12 cellular contexts compared by ENCODE assay signal in the genomic region with DNA sequence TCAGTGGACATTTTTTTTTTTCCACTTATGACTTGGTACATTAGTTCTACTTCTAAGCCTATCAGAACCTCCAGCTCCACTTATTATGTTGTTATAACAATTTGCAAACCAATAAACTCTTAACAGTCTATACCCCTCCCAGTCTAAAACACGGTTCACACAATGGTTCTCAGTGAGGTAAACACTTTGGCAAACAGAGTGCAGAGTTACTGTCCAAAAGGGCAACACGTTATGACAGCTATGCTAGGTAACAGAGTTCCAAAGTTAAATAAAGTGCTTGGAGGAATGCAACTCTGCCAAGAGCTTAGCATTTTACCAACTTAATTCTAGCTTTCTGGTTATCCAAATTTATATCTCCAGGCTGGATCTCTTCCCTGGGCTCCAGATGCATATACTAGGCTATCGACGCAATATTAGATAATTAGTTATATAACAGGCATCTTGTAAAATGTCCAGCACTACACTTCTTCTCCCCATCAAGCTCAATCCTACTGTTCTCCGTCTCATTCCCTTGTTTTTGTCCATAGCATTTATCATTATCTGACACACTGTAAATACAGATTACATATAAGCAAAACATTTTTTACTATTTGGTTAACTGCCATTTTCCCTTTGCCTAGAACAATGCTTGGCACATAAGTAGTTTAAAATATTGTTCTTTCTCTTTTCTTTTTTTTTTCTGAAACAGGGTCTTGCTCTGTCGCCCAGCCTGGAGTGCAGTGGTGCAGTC. TPM values are rescaled to one million over a fixed set of nuclear protein-coding genes. Genes with fewer than 3 reads are reported as not detected.
A peak's percentile ranks its signal among the peaks of the same experiment; 100 is the strongest.
DNase-seq lines count a peak whose midpoint lies in the region; ATAC-seq and TF ChIP-seq lines count a peak whose summit lies in the region.
"Had no signal": no experiment of that assay in that cellular context is flagged by ENCODE, and none has a peak within 500 bp of the region (broad histone marks: within the 10 kb centered on the region; RNA-seq: fewer than 3 reads in every experiment).

No MANE protein-coding gene starts in this region.

- CTCF ChIA-PET in CD8-positive, alpha-beta T cell (lab: Charles Lee): interaction anchor here (0.7 to 1.6 kb wide), 4 partner anchors 10 to 91 kb away, joined by 3 to 4 read pairs (median 4); no protein-coding TSS in a partner anchor

- H3K27ac ChIP-seq in CD8-positive, alpha-beta T cell (ENCODE audit: low read depth, low read length): no peak overlapping the region
- no peak overlapping the region for H3K27ac ChIP-seq in vagina
- H3K27ac ChIP-seq: parathyroid adenoma had no signal

- H3K9me3 ChIP-seq in CD8-positive, alpha-beta T cell (ENCODE audit: low read length): no peaks in the 10 kb centered on the region
- no peaks in the 10 kb centered on the region for H3K9me3 ChIP-seq in vagina

- POLR2A ChIA-PET in CD8-positive, alpha-beta T cell (lab: Charles Lee): interaction anchor here (0.8 to 1.7 kb wide), 7 partner anchors 9 to 161 kb away, joined by 3 to 5 read pairs (median 4); no protein-coding TSS in a partner anchor

- H3K4me3 Mint-ChIP-seq in CD8-positive, alpha-beta T cell: peak overlapping the region; percentile 35
- peak overlapping the region; percentile 68 to 82 (median 77) for H3K4me3 Mint-ChIP-seq in IgD-negative memory B cell
- no peak overlapping the region for H3K4me3 Mint-ChIP-seq in dendritic cell treated with granulocyte-macrophage colony-stimulating factor and Interleukin-4, amounts not matched to agents 40 ng/mL and 50 ng/mL, for 4 days
- peak overlapping the region; percentile 54 for H3K4me3 Mint-ChIP-seq in natural killer cell
- H3K4me3 Mint-ChIP-seq: endodermal cell had no signal

- no peak for ATAC-seq in CD8-positive, alpha-beta T cell
- ATAC-seq in natural killer cell (peak; percentile 66 to 82 (median 78)), GM18498 (IDR thresholded peaks at IDR 0.05; ENCODE audit: unreplicated experiment) (no peak)

- no peak overlapping the region for H3K4me3 ChIP-seq in CD8-positive, alpha-beta T cell (ENCODE audit: low read depth, low read length)
- no peak overlapping the region for H3K4me3 ChIP-seq in vagina
- H3K4me3 ChIP-seq: heart right ventricle had no signal

- DNase-seq in CD8-positive, alpha-beta T cell: no peak
- no peak for DNase-seq in natural killer cell
- DNase-seq in NCI-H1436 (lab: John Stamatoyannopoulos, UW): no peak
- no peak for DNase-seq in vagina (ENCODE audit: extremely low spot score in 2 of 2)
- DNase-seq: Calu3, endodermal cell, heart right ventricle, NCI-H2171 treated with DMSO at 0.1 percent for 48 hours had no signal

- H3K27me3 ChIP-seq in CD8-positive, alpha-beta T cell (ENCODE audit: insufficient read depth, low read length): no peaks in the 10 kb centered on the region
- H3K27me3 ChIP-seq in vagina: no peaks in the 10 kb centered on the region
- H3K27me3 ChIP-seq: heart right ventricle had no signal

- H3K36me3 Mint-ChIP-seq in CD8-positive, alpha-beta T cell: peaks cover 37% of the 10 kb centered on the region
- H3K36me3 Mint-ChIP-seq in IgD-negative memory B cell (peaks cover 1% of the 10 kb centered on the region), natural killer cell (no peaks in the 10 kb centered on the region)
- H3K36me3 Mint-ChIP-seq in dendritic cell treated with granulocyte-macrophage colony-stimulating factor and Interleukin-4, amounts not matched to agents 40 ng/mL and 50 ng/mL, for 4 days (ENCODE audit: low read depth): peaks cover 23% of the 10 kb centered on the region

- H3K9me3 Mint-ChIP-seq in CD8-positive, alpha-beta T cell: peaks cover 3% of the 10 kb centered on the region
- no peaks in the 10 kb centered on the region for H3K9me3 Mint-ChIP-seq in IgD-negative memory B cell
- no peaks in the 10 kb centered on the region for H3K9me3 Mint-ChIP-seq in dendritic cell treated with granulocyte-macrophage colony-stimulating factor and Interleukin-4, amounts not matched to agents 40 ng/mL and 50 ng/mL, for 4 days
- no peaks in the 10 kb centered on the region for H3K9me3 Mint-ChIP-seq in natural killer cell
- H3K9me3 Mint-ChIP-seq: endodermal cell had no signal

- no peaks in the 10 kb centered on the region for H3K36me3 ChIP-seq in CD8-positive, alpha-beta T cell (ENCODE audit: insufficient read depth, low read length)
- no peaks in the 10 kb centered on the region for H3K36me3 ChIP-seq in vagina
- H3K36me3 ChIP-seq: heart right ventricle had no signal

- peak overlapping the region; percentile 96 for H3K27ac Mint-ChIP-seq in CD8-positive, alpha-beta T cell
- peak overlapping the region; percentile 95 to 100 (median 99) for H3K27ac Mint-ChIP-seq in IgD-negative memory B cell
- H3K27ac Mint-ChIP-seq in dendritic cell treated with granulocyte-macrophage colony-stimulating factor and Interleukin-4, amounts not matched to agents 40 ng/mL and 50 ng/mL, for 4 days: peak overlapping the region; percentile 9
- peak overlapping the region; percentile 97 to 99 for H3K27ac Mint-ChIP-seq in natural killer cell
- H3K27ac Mint-ChIP-seq: endodermal cell had no signal

- no peak for TF ChIP-seq CTCF in CD8-positive, alpha-beta T cell (IDR thresholded peaks at IDR 0.05)
- no peak for TF ChIP-seq CTCF in natural killer cell (IDR thresholded peaks at IDR 0.05)
- TF ChIP-seq CTCF in vagina (IDR thresholded peaks at IDR 0.05): no peak

- H3K27me3 Mint-ChIP-seq in CD8-positive, alpha-beta T cell (ENCODE audit: low read depth): no peaks in the 10 kb centered on the region
- no peaks in the 10 kb centered on the region for H3K27me3 Mint-ChIP-seq in IgD-negative memory B cell
- no peaks in the 10 kb centered on the region for H3K27me3 Mint-ChIP-seq in dendritic cell treated with granulocyte-macrophage colony-stimulating factor and Interleukin-4, amounts not matched to agents 40 ng/mL and 50 ng/mL, for 4 days
- H3K27me3 Mint-ChIP-seq in natural killer cell (ENCODE audit: low read depth in 2 of 2): no peaks in the 10 kb centered on the region

- H3K4me1 Mint-ChIP-seq in CD8-positive, alpha-beta T cell (ENCODE audit: low read depth): peaks cover 91% of the 10 kb centered on the region
- H3K4me1 Mint-ChIP-seq in IgD-negative memory B cell: peaks cover 70 to 91% (median 83%) of the 10 kb centered on the region in 3 donors
- peaks cover 73% of the 10 kb centered on the region for H3K4me1 Mint-ChIP-seq in dendritic cell treated with granulocyte-macrophage colony-stimulating factor and Interleukin-4, amounts not matched to agents 40 ng/mL and 50 ng/mL, for 4 days (ENCODE audit: low read depth)
- H3K4me1 Mint-ChIP-seq in natural killer cell: peaks cover 88 to 90% of the 10 kb centered on the region in 2 donors
- H3K4me1 Mint-ChIP-seq: endodermal cell had no signal

- intact Hi-C loops in CD8-positive, alpha-beta T cell (cut with DNase I, micrococcal nuclease): loop anchor here in 1 of 2 experiments (1.0 kb wide), 1 partner anchor 8 kb away; no protein-coding TSS in a partner anchor
- intact Hi-C loops in dendritic cell treated with granulocyte-macrophage colony-stimulating factor and Interleukin-4, amounts not matched to agents 40 ng/mL and 50 ng/mL, for 4 days (cut with micrococcal nuclease): no loop called here
- intact Hi-C loops in natural killer cell (cut with micrococcal nuclease): no loop called here
- intact Hi-C loops in vagina (cut with DNase I): no loop called here

- TF ChIP-seq POLR2A in vagina (IDR thresholded peaks at IDR 0.05): no peak

- peaks cover 88% of the 10 kb centered on the region for H3K4me1 ChIP-seq in CD8-positive, alpha-beta T cell (ENCODE audit: insufficient read depth, low read length)
- H3K4me1 ChIP-seq in vagina: peaks cover 70% of the 10 kb centered on the region
- H3K4me1 ChIP-seq: parathyroid adenoma had no signal

RNA-seq across cellular contexts. Expression of a gene that starts 14.3 kb away (rescaled TPM):
- total RNA-seq in CD8-positive, alpha-beta T cell: 100 to 1,000 TPM; 169 to 194 TPM
- polyA plus RNA-seq in IgD-negative memory B cell: 173 TPM
- total RNA-seq in natural killer cell (100 to 1,000 TPM; 177 to 209 (median 203) TPM), vagina (47.1 TPM)

RNA-seq across cellular contexts. Expression of a gene that starts 25.0 kb away (rescaled TPM):
- total RNA-seq in CD8-positive, alpha-beta T cell: 10 to 100 TPM; 23.7 to 25.2 TPM
- polyA plus RNA-seq in IgD-negative memory B cell: 2.1 TPM
- total RNA-seq in natural killer cell (10 to 100 TPM; 32.9 to 49.5 (median 41.8) TPM), vagina (25.5 TPM)

Comparison
In these comparisons a context has a peak if more than half of its experiments do, and no peak if none do; other contexts are left out.
1. ATAC-seq: peak in natural killer cell (3 of 3); none in CD8-positive, alpha-beta T cell (single experiment) and GM18498 (single experiment).
2. H3K27ac Mint-ChIP-seq: peak in every context shown above with its lines; median percentile 99 in IgD-negative memory B cell; 98 in natural killer cell; 96 in CD8-positive, alpha-beta T cell; 9 in dendritic cell treated with granulocyte-macrophage colony-stimulating factor and Interleukin-4, amounts not matched to agents 40 ng/mL and 50 ng/mL, for 4 days.